1 cellular context compared by ENCODE assay signal in genomic region chr5:135930029-135930948, GRCh38.
TF ChIP-seq lines count a peak whose summit lies in the region.

No MANE protein-coding gene starts in this region.

TF ChIP-seq in HepG2, 621 proteins besides CTCF, POLR2A, EP300 and RAD21 (continued from another document and continues in another):
- peak in 1 of 2 experiments; percentile 26; a peak in 1 of 4 replicates for TF ChIP-seq ATF4 (CRISPR knock-in tag; IDR thresholded peaks at IDR 0.05)
- TF ChIP-seq ZNF7 (CRISPR knock-in tag; IDR thresholded peaks at IDR 0.05), result no peak
- TF ChIP-seq FOXC1 (CRISPR knock-in tag; IDR thresholded peaks at IDR 0.05; ENCODE audit: borderline replicate concordance), result no peak; the same call in 1 of the 2 replicates
- TF ChIP-seq ZBTB25 (CRISPR knock-in tag; IDR thresholded peaks at IDR 0.05), result no peak
- TF ChIP-seq TBX2 (CRISPR knock-in tag; IDR thresholded peaks at IDR 0.05; ENCODE audit: borderline replicate concordance), result peak; percentile 41; the same call in 1 of the 2 replicates
- no peak for TF ChIP-seq ZBTB42 (CRISPR knock-in tag; IDR thresholded peaks at IDR 0.05)
- TF ChIP-seq ZNF230 (CRISPR knock-in tag; IDR thresholded peaks at IDR 0.05), result no peak
- no peak for TF ChIP-seq FOSL1 (CRISPR knock-in tag; IDR thresholded peaks at IDR 0.05; ENCODE audit: borderline replicate concordance)
- no peak for TF ChIP-seq TEAD2 (CRISPR knock-in tag; IDR thresholded peaks at IDR 0.05)
- no peak for TF ChIP-seq NCOA5 (CRISPR knock-in tag; IDR thresholded peaks at IDR 0.05)
- TF ChIP-seq SP5 (CRISPR knock-in tag; IDR thresholded peaks at IDR 0.05; ENCODE audit: borderline replicate concordance, low read depth), result peak; percentile 41; the same call in 1 of the 2 replicates
- no peak for TF ChIP-seq AKAP8 (CRISPR knock-in tag; IDR thresholded peaks at IDR 0.05)
- TF ChIP-seq TFE3 (CRISPR knock-in tag; IDR thresholded peaks at IDR 0.05), result no peak
- TF ChIP-seq ZC3H4 (CRISPR knock-in tag; IDR thresholded peaks at IDR 0.05; ENCODE audit: borderline replicate concordance), result no peak
- no peak; the same call in 1 of the 2 replicates for TF ChIP-seq POGZ (CRISPR knock-in tag; IDR thresholded peaks at IDR 0.05)
- no peak for TF ChIP-seq ZNF20 (CRISPR knock-in tag; IDR thresholded peaks at IDR 0.05)
- no peak for TF ChIP-seq ZSCAN9 (CRISPR knock-in tag; IDR thresholded peaks at IDR 0.05; ENCODE audit: borderline replicate concordance)
- TF ChIP-seq HINFP (CRISPR knock-in tag; IDR thresholded peaks at IDR 0.05; ENCODE audit: low read depth), result no peak
- TF ChIP-seq ZNF710 (CRISPR knock-in tag; IDR thresholded peaks at IDR 0.05; ENCODE audit: borderline replicate concordance), result no peak
- peak; percentile 69; the same call in 1 of the 2 replicates for TF ChIP-seq POLR2G (IDR thresholded peaks at IDR 0.05; ENCODE audit: low read depth, low read length)
- no peak for TF ChIP-seq SYNCRIP (IDR thresholded peaks at IDR 0.05; ENCODE audit: insufficient read depth, low read depth, low read length)
- TF ChIP-seq MTF2 (CRISPR knock-in tag; IDR thresholded peaks at IDR 0.05; ENCODE audit: borderline replicate concordance), result 0 out of 2 replicates have a peak, but pooled peaks have one; percentile 44
- no peak for TF ChIP-seq KDM6A (CRISPR knock-in tag; IDR thresholded peaks at IDR 0.05; ENCODE audit: low read depth)
- no peak for TF ChIP-seq ESRRA (CRISPR knock-in tag; IDR thresholded peaks at IDR 0.05; ENCODE audit: low read depth)
- no peak for TF ChIP-seq RERE (CRISPR knock-in tag; IDR thresholded peaks at IDR 0.05; ENCODE audit: low read depth)
- TF ChIP-seq ZNF431 (CRISPR knock-in tag; IDR thresholded peaks at IDR 0.05; ENCODE audit: borderline replicate concordance, low read depth), result no peak
- TF ChIP-seq HOMEZ (CRISPR knock-in tag; IDR thresholded peaks at IDR 0.05; ENCODE audit: low read depth), result no peak
- TF ChIP-seq KDM3A (CRISPR knock-in tag; IDR thresholded peaks at IDR 0.05; ENCODE audit: low read depth), result no peak
- TF ChIP-seq HOXA9 (CRISPR knock-in tag; IDR thresholded peaks at IDR 0.05; ENCODE audit: borderline replicate concordance), result 0 out of 2 replicates have a peak, but pooled peaks have one; percentile 52
- TF ChIP-seq ZNF616 (CRISPR knock-in tag; IDR thresholded peaks at IDR 0.05; ENCODE audit: low read depth), result no peak
- no peak for TF ChIP-seq NBN (conservative IDR thresholded peaks at IDR 0.05)
- peak; percentile 63 for TF ChIP-seq XRCC5 (optimal IDR thresholded peaks at IDR 0.05; ENCODE audit: low read length)
- TF ChIP-seq AGO1 (IDR thresholded peaks at IDR 0.05; ENCODE audit: low read depth, low read length, poor library complexity, severe bottlenecking), result no peak
- peak; percentile 23; the same call in 1 of the 2 replicates for TF ChIP-seq KDM2A (CRISPR knock-in tag; IDR thresholded peaks at IDR 0.05; ENCODE audit: borderline replicate concordance, low read depth)
- no peak for TF ChIP-seq GRHL1 (CRISPR knock-in tag; conservative IDR thresholded peaks at IDR 0.05)
- TF ChIP-seq ZNF567 (CRISPR knock-in tag; IDR thresholded peaks at IDR 0.05; ENCODE audit: borderline replicate concordance), result no peak
- TF ChIP-seq ATF2 (CRISPR knock-in tag; IDR thresholded peaks at IDR 0.05), result no peak; the same call in none of the 2 replicates
- no peak; the same call in 1 of the 2 replicates for TF ChIP-seq GFI1 (CRISPR knock-in tag; IDR thresholded peaks at IDR 0.05; ENCODE audit: borderline replicate concordance)
- TF ChIP-seq HBP1 (CRISPR knock-in tag; IDR thresholded peaks at IDR 0.05; ENCODE audit: low read depth), result no peak
